In the genomic region with DNA sequence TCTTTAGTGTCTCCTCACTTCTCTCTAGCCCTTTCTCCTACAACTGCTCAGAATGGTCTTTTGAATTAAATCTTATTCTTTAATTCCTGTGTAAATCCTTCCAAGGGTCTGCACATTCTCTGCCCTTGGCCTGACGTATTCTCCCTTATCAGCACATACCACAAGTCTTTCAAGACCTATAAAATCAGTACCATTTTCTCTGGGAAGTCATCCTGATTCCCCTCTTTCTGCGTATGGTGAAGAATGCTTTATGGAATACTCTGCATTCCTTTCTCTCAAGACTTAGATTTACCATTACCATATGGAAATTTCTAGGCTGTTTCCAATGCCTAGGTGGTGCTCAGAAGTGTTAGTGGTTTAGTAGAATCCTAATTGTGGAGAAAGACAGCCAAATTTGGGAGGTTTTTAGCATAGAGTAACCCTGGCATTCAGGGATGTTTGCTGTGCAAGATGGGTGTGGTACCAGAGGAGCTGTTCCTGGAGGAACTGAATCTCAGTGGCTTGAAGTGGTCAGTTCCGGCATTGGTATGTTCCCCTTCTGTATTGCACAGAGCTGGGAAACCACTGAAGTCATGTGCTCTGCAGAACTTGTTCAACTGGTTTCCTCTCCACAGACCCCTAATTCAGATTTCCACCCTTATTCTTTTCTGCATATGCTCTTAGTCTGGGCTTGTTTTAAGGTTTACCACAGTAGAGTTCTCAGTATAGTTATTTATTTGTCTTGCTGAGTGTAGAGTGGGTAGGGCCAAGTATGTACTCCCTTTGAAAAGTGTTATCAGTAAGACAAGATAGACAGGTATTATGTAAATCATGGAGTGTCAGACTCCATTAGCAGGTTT, we compare ENCODE assay signal across 8 cellular contexts. TPM values are rescaled to one million over a fixed set of nuclear protein-coding genes. Genes with fewer than 3 reads are reported as not detected.
DNase-seq lines count a peak whose midpoint lies in the region; ATAC-seq and TF ChIP-seq lines count a peak whose summit lies in the region.

No MANE protein-coding gene starts in this region.

- H3K9me3 Mint-ChIP-seq in activated T-helper 2 cell treated with anti-CD3 and anti-CD28 coated beads, Interferon-gamma antibody, Interleukin-2, Interleukin-4, amounts not matched to agents 10 μg/mL and 5 μg/mL and 100 μg/mL, durations not matched to agents 14 hours and 24 hours and 36 hours, result peaks cover 14% of the 10 kb centered on the region

- peaks cover 73% of the 10 kb centered on the region for H3K4me1 Mint-ChIP-seq in activated T-helper 2 cell treated with anti-CD3 and anti-CD28 coated beads, Interferon-gamma antibody, Interleukin-2, Interleukin-4, amounts not matched to agents 10 μg/mL and 5 μg/mL and 100 μg/mL, durations not matched to agents 14 hours and 24 hours and 36 hours (ENCODE audit: low read depth)

- H3K27me3 ChIP-seq in GM23248 (replicated peaks; ENCODE audit: insufficient read depth), result no peaks in the 10 kb centered on the region
- no peaks in the 10 kb centered on the region for H3K27me3 ChIP-seq in thoracic aorta (replicated peaks; ENCODE audit: insufficient read depth)

- ATAC-seq in thoracic aorta (ENCODE audit: insufficient number of reproducible peaks, low FRiP score, low read depth), result no peak
- no peak for ATAC-seq in HG03457 (IDR thresholded peaks at IDR 0.05; ENCODE audit: unreplicated experiment)

- H3K36me3 Mint-ChIP-seq in activated T-helper 2 cell treated with anti-CD3 and anti-CD28 coated beads, Interferon-gamma antibody, Interleukin-2, Interleukin-4, amounts not matched to agents 10 μg/mL and 5 μg/mL and 100 μg/mL, durations not matched to agents 14 hours and 24 hours and 36 hours (ENCODE audit: low read depth), result peaks cover 47% of the 10 kb centered on the region

- 17 to 20% methylated on average over 3 of the region's 3 CpGs for WGBS in GM23248 (ENCODE audit: low coverage in 1 of 2, low lambda C conversion rate in 2 of 2, missing lambda C conversion rate in 2 of 2), 2 experiments

- peak overlapping the region; percentile 59 for H3K4me2 ChIP-seq in GM23248 (ENCODE audit: unreplicated experiment)

- H4K20me1 ChIP-seq in GM23248 (ENCODE audit: insufficient read depth), result no peaks in the 10 kb centered on the region

- H3K27ac ChIP-seq in GM23248, result peak overlapping the region; percentile 80
- H3K27ac ChIP-seq in thoracic aorta, result peak overlapping the region; percentile 38 to 67

- peak overlapping the region; percentile 86 for H3K27ac Mint-ChIP-seq in activated T-helper 2 cell treated with anti-CD3 and anti-CD28 coated beads, Interferon-gamma antibody, Interleukin-2, Interleukin-4, amounts not matched to agents 10 μg/mL and 5 μg/mL and 100 μg/mL, durations not matched to agents 14 hours and 24 hours and 36 hours

- H3K4me3 ChIP-seq in GM12864 (ENCODE audit: low read depth, low read length) (no peak overlapping the region), GM23248 (peak overlapping the region; percentile 17; the same call in 1 of the 2 replicates), iPS-18c (ENCODE audit: insufficient read depth, low read depth, low read length) (peak overlapping the region; percentile 24; the same call in 1 of the 2 replicates), thoracic aorta (peak overlapping the region; percentile 48)

- DNase-seq in GM12864 (ENCODE audit: low read depth), result peak; percentile 73
- DNase-seq in GM23248, result peak; percentile 81
- DNase-seq in LoVo (ENCODE audit: low spot score), result peak; percentile 83
- DNase-seq in activated T-helper 2 cell treated with anti-CD3 and anti-CD28 coated beads, Interferon-gamma antibody, Interleukin-2, Interleukin-4, amounts not matched to agents 10 μg/mL and 5 μg/mL and 100 μg/mL, durations not matched to agents 14 hours and 24 hours and 36 hours (ENCODE audit: low spot score), result no peak
- DNase-seq in thoracic aorta (ENCODE audit: low spot score), result no peak
- DNase-seq in germinal center (ENCODE audit: low spot score), result no peak

- peaks cover 100% of the 10 kb centered on the region for H3K79me2 ChIP-seq in GM23248 (ENCODE audit: insufficient read depth)

- in situ Hi-C loops in GM23248 (cut with MboI), result no loop called here

- H3K9me2 ChIP-seq in GM23248 (ENCODE audit: insufficient read depth), result no peaks in the 10 kb centered on the region

- intact Hi-C loops in activated T-helper 2 cell treated with anti-CD3 and anti-CD28 coated beads, Interferon-gamma antibody, Interleukin-2, Interleukin-4, amounts not matched to agents 10 μg/mL and 5 μg/mL and 100 μg/mL, durations not matched to agents 14 hours and 24 hours and 36 hours (cut with micrococcal nuclease), result loop anchor here (10.0 kb wide), 1 partner anchor 442 kb away; no protein-coding TSS in a partner anchor

- H3K27me3 Mint-ChIP-seq in activated T-helper 2 cell treated with anti-CD3 and anti-CD28 coated beads, Interferon-gamma antibody, Interleukin-2, Interleukin-4, amounts not matched to agents 10 μg/mL and 5 μg/mL and 100 μg/mL, durations not matched to agents 14 hours and 24 hours and 36 hours (ENCODE audit: low read depth), result no peaks in the 10 kb centered on the region

- H3K36me3 ChIP-seq in GM23248 (ENCODE audit: low read depth), result no peaks in the 10 kb centered on the region
- no peaks in the 10 kb centered on the region for H3K36me3 ChIP-seq in thoracic aorta

- TF ChIP-seq CTCF in GM12864 (IDR thresholded peaks at IDR 0.05; ENCODE audit: low read depth, low read length, missing control alignments) (no peak), thoracic aorta (IDR thresholded peaks at IDR 0.05) (no peak)

- H3F3A ChIP-seq in GM23248 (ENCODE audit: insufficient read depth), result peaks cover 41% of the 10 kb centered on the region

- H3K9me3 ChIP-seq in GM23248 (ENCODE audit: low read depth) (no peaks in the 10 kb centered on the region), iPS-18c (ENCODE audit: control insufficient read depth, insufficient read depth, low read length) (no peaks in the 10 kb centered on the region), thoracic aorta (no peaks in the 10 kb centered on the region)

- H3K9ac ChIP-seq in GM23248, result peak overlapping the region; percentile 34; the same call in 1 of the 2 replicates

- H3K4me3 Mint-ChIP-seq in activated T-helper 2 cell treated with anti-CD3 and anti-CD28 coated beads, Interferon-gamma antibody, Interleukin-2, Interleukin-4, amounts not matched to agents 10 μg/mL and 5 μg/mL and 100 μg/mL, durations not matched to agents 14 hours and 24 hours and 36 hours (ENCODE audit: low read depth), result peak overlapping the region; percentile 19

- H2AFZ ChIP-seq in GM23248, result no peak overlapping the region

- H3K4me1 ChIP-seq in GM23248 (ENCODE audit: insufficient read depth) (peaks cover 51% of the 10 kb centered on the region), thoracic aorta (ENCODE audit: control insufficient read depth in 1 of 2, low read depth in 2 of 2) (peaks cover 46 to 58% of the 10 kb centered on the region in 2 donors)

RNA-seq across cellular contexts. Expression of gene IQGAP1, which starts 24.5 kb away (rescaled TPM):
- total RNA-seq in GM23248 (2014; rRNA removed; shearing (Covaris generic)), result 165 and 185 TPM in 2 replicates
- 97.4 and 101 TPM in 2 replicates for polyA plus RNA-seq in GM23248 (2016; fragmentation: Nextera tagmentation; extraction: Ambion mirVana)
- 186 and 196 TPM in 2 replicates for total RNA-seq in activated T-helper 2 cell treated with anti-CD3 and anti-CD28 coated beads, Interferon-gamma antibody, Interleukin-2, Interleukin-4, amounts not matched to agents 10 μg/mL and 5 μg/mL and 100 μg/mL, durations not matched to agents 14 hours and 24 hours and 36 hours
- 100 to 1,000 TPM; 280 to 340 TPM for total RNA-seq in thoracic aorta

Comparison
In these comparisons a context has a peak if more than half of its experiments do, and no peak if none do; other contexts are left out.
1. DNase-seq: peak in GM12864 (single experiment), GM23248 (single experiment) and LoVo (single experiment); none in activated T-helper 2 cell treated with anti-CD3 and anti-CD28 coated beads, Interferon-gamma antibody, Interleukin-2, Interleukin-4, amounts not matched to agents 10 μg/mL and 5 μg/mL and 100 μg/mL, durations not matched to agents 14 hours and 24 hours and 36 hours (single experiment), thoracic aorta (single experiment) and germinal center (single experiment).